ENCODE assay signal across 21 cellular contexts in the genomic region with DNA sequence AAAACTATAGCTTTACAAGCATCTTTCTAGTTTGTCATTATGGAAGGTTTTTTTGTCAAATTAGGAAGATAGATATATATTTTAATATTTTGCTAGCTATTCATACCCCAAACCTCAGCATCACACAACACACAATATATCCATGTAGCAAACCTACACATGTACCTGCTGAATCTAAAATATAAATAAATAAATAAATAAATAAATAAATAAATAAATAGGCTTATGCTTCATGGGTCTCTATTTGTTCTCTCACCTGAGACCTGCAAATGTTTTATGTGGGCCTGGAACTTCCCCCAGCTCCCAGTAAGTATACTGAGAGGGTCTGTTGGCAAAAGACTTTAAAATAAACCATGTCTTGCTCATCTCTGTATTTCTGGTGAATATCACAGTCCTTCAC.
"Had no signal": no experiment of that assay in that cellular context is flagged by ENCODE, and none has a peak within 500 bp of the region (broad histone marks: within the 10 kb centered on the region; RNA-seq: fewer than 3 reads in every experiment).

No MANE protein-coding gene starts in this region.

- H3K36me3 ChIP-seq: esophagus muscularis mucosa, gastrocnemius medialis, heart right ventricle, left lung, lower lobe of right lung had no signal

- DNase-seq: dermis blood vessel endothelial cell; dorsolateral prefrontal cortex; effector CD4-positive, alpha-beta T cell; effector memory CD4-positive, alpha-beta T cell; gastrocnemius medialis; glutamatergic neuron; head of caudate nucleus; heart right ventricle; hippocampal formation; left cardiac atrium; left lung; left ventricle myocardium superior; lower lobe of right lung; mesenchymal stem cell; mucosa of descending colon; naive B cell; naive thymus-derived CD8-positive, alpha-beta T cell had no signal

- H3K27ac ChIP-seq: coronary artery, dorsolateral prefrontal cortex, esophagus muscularis mucosa, gastrocnemius medialis, heart right ventricle, left lung, lower lobe of right lung had no signal

- ATAC-seq: gastrocnemius medialis; heart right ventricle; left cardiac atrium; left lung; left ventricle myocardium superior; lower lobe of right lung; mucosa of descending colon; naive thymus-derived CD8-positive, alpha-beta T cell had no signal

- H3K9me3 ChIP-seq: esophagus muscularis mucosa, gastrocnemius medialis, heart right ventricle, left lung, lower lobe of right lung, mucosa of descending colon had no signal

- H3K4me1 ChIP-seq: esophagus muscularis mucosa, gastrocnemius medialis, left lung, lower lobe of right lung had no signal

- H3K4me3 ChIP-seq: coronary artery, dorsolateral prefrontal cortex, esophagus muscularis mucosa, gastrocnemius medialis, heart right ventricle, left lung, lower lobe of right lung, mucosa of descending colon had no signal

- H3K27me3 ChIP-seq: dorsolateral prefrontal cortex, esophagus muscularis mucosa, gastrocnemius medialis, heart right ventricle, left lung had no signal

- FAIRE-seq: endothelial cell of umbilical vein, keratinocyte had no signal
